In the genomic region with DNA sequence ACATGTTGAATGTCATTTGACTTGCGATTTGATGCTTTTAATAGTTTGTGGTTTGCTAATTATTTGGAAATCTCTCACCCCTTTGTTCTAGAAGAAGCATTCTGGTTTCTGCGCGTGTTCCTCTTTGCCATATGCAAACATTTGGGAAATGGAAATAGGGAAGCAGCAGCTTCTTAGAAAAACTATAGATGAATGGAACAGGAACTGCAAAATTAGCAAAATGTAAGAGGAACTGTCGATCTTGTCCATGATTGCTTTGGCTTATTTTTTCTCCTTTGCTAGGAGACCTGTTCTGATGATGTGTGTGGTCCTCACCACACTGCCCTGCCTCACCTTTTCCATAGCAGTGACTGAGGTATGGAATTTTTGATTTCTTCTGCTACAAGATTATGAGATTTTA, we compare ENCODE assay signal across 9 cellular contexts. TPM values are rescaled to one million over a fixed set of nuclear protein-coding genes. Genes with fewer than 3 reads are reported as not detected.
"Had no signal": no experiment of that assay in that cellular context is flagged by ENCODE, and none has a peak within 500 bp of the region (broad histone marks: within the 10 kb centered on the region; RNA-seq: fewer than 3 reads in every experiment).

No MANE protein-coding gene starts in this region.

- DNase-seq: activated CD4-positive, alpha-beta T cell treated with anti-CD3 and anti-CD28 coated beads, Interleukin-2, amount 50 U/mL, for 1 hour; activated T-cell treated with anti-CD3 and anti-CD28 coated beads, Interleukin-2, amount 50 U/mL, for 1 hour; amniotic stem cell; cortex of kidney; effector memory CD4-positive, alpha-beta T cell; heart right ventricle; islet precursor cell; left ventricle myocardium inferior had no signal

RNA-seq across cellular contexts. Expression of a gene that starts 38.1 kb away (rescaled TPM):
- total RNA-seq: fibroblast of lung had no signal
